ENCODE assay signal across 13 cellular contexts in genomic region chr5:170523129-170523497, GRCh38. TPM values are rescaled to one million over a fixed set of nuclear protein-coding genes. Genes with fewer than 3 reads are reported as not detected.
DNase-seq lines count a peak whose midpoint lies in the region; TF ChIP-seq lines count a peak whose summit lies in the region.
"Had no signal": no experiment of that assay in that cellular context is flagged by ENCODE, and none has a peak within 500 bp of the region (broad histone marks: within the 10 kb centered on the region; RNA-seq: fewer than 3 reads in every experiment).

No MANE protein-coding gene starts in this region.

- TF ChIP-seq CTCF in A673 (conservative IDR thresholded peaks at IDR 0.05; ENCODE audit: low read depth, low read length) (no peak), VCaP (conservative IDR thresholded peaks at IDR 0.05) (no peak), sigmoid colon (IDR thresholded peaks at IDR 0.05) (no peak)

- H3K4me3 ChIP-seq in A673 (ENCODE audit: low read depth, low read length, poor library complexity, severe bottlenecking) (no peak overlapping the region), sigmoid colon (no peak overlapping the region)
- H3K4me3 ChIP-seq: psoas muscle had no signal

- BruUV-seq in A673 (replicated peaks; lab: Mats Ljungman, UMichigan) = no TSS peak

- 42 to 60% methylated on average over 9 of the region's 9 CpGs for whole genome bisulfite sequencing in sigmoid colon, 2 donors

- peak; percentile 70 for DNase-seq in A673 (ENCODE audit: low spot score)
- peak; percentile 65 for DNase-seq in NCI-H1092 (lab: John Stamatoyannopoulos, UW)
- DNase-seq in kidney tubule cell (ENCODE audit: low spot score) = peak; percentile 62
- no peak for DNase-seq in T-helper 2 cell
- DNase-seq in posterior vena cava (ENCODE audit: low spot score) = no peak
- DNase-seq in sigmoid colon = no peak
- DNase-seq in activated CD4-positive, alpha-beta T cell treated with anti-CD3 and anti-CD28 coated beads for 48 hours = no peak
- DNase-seq: activated CD4-positive, alpha-beta T cell treated with anti-CD3 and anti-CD28 coated beads for 1 hour; activated effector memory CD4-positive, alpha-beta T cell treated with Interleukin-2 at 50 U/mL for 16 hours; psoas muscle; SHP77 treated with DMSO at 0.1 percent for 48 hours had no signal

- H3K4me1 ChIP-seq in A673 (ENCODE audit: insufficient read depth, low read length, poor library complexity, severe bottlenecking) (peaks cover 25% of the 10 kb centered on the region), sigmoid colon (peaks cover 0 to 15% (median 5%) of the 10 kb centered on the region in 4 donors)
- H3K4me1 ChIP-seq: psoas muscle had no signal

- H3K27ac ChIP-seq in A673 (ENCODE audit: low read depth, low read length, poor library complexity, severe bottlenecking) = no peak overlapping the region
- peak overlapping the region; percentile 89 for H3K27ac ChIP-seq in VCaP
- H3K27ac ChIP-seq in sigmoid colon = no peak overlapping the region
- H3K27ac ChIP-seq: psoas muscle had no signal

- intact Hi-C loops in A673 (cut with micrococcal nuclease; ENCODE audit: unreplicated experiment) = no loop called here
- intact Hi-C loops in posterior vena cava (cut with DNase I) = no loop called here
- intact Hi-C loops in sigmoid colon (cut with DNase I) = no loop called here

- H3K27me3 ChIP-seq in A673 (replicated peaks; ENCODE audit: insufficient read depth, low read depth, low read length, poor library complexity) (no peaks in the 10 kb centered on the region), sigmoid colon (peaks cover 0 to 8% (median 0%) of the 10 kb centered on the region in 3 donors)

- H3K36me3 ChIP-seq in A673 (ENCODE audit: insufficient read depth, low read length, poor library complexity, severe bottlenecking) (no peaks in the 10 kb centered on the region), sigmoid colon (no peaks in the 10 kb centered on the region)

- no peak for TF ChIP-seq EP300 in sigmoid colon (IDR thresholded peaks at IDR 0.05)

- CTCF ChIA-PET in A673 (lab: Charles Lee) = no interaction called here

- H3K9me3 ChIP-seq in A673 (ENCODE audit: low read depth, low read length, poor library complexity, severe bottlenecking) = no peaks in the 10 kb centered on the region
- no peaks in the 10 kb centered on the region for H3K9me3 ChIP-seq in sigmoid colon
- H3K9me3 ChIP-seq: psoas muscle had no signal

- TF ChIP-seq POLR2A in sigmoid colon (IDR thresholded peaks at IDR 0.05) = no peak

- POLR2A ChIA-PET in A673 (lab: Charles Lee; ENCODE audit: low non-redundant PET) = no interaction called here

RNA-seq across cellular contexts. Expression of gene KCNIP1, which starts 19.3 kb away (rescaled TPM):
- total RNA-seq in A673 (2021) (3.6 and 3.7 TPM in 2 replicates), posterior vena cava (under 1 TPM; 0.79 to 1.00 TPM), sigmoid colon (1 to 10 TPM in 3 of 4 donors, under 1 TPM in 1; 0.49 to 2.8 (median 1.3) TPM)
- polyA plus RNA-seq in sigmoid colon = under 1 TPM in 1 of 3 donors, not detected in 2; 0.28 TPM
- total RNA-seq: left lobe of liver, psoas muscle had no signal

Comparison
In these comparisons a context has a peak if more than half of its experiments do, and no peak if none do; other contexts are left out.
1. DNase-seq: peak in A673 (single experiment), NCI-H1092 (single experiment) and kidney tubule cell (single experiment); none in T-helper 2 cell (0 of 5), posterior vena cava (single experiment), sigmoid colon (single experiment) and activated CD4-positive, alpha-beta T cell treated with anti-CD3 and anti-CD28 coated beads for 48 hours (single experiment).